Comparison of ENCODE assay signal across 9 cellular contexts in genomic region chr12:8399496-8400031, GRCh38. TPM values are rescaled to one million over a fixed set of nuclear protein-coding genes. Genes with fewer than 3 reads are reported as not detected.
DNase-seq lines count a peak whose midpoint lies in the region; TF ChIP-seq lines count a peak whose summit lies in the region.
"Not testable (repeated sequence)": the region's sequence is repeated elsewhere in the genome, so short reads cannot be mapped to it uniquely, and the experiment has no call there.
"Had no signal": no experiment of that assay in that cellular context is flagged by ENCODE, and none has a peak within 500 bp of the region (broad histone marks: within the 10 kb centered on the region; RNA-seq: fewer than 3 reads in every experiment).

No MANE protein-coding gene starts in this region.

- H3K27ac ChIP-seq in HEK293 (ENCODE audit: extremely low read depth, low read depth, low read length); SJSA1: not testable (repeated sequence)

- not testable (repeated sequence) for H3K36me3 ChIP-seq in HEK293 (ENCODE audit: control insufficient read depth in 2 of 2, insufficient read depth in 1 of 2, low read length in 2 of 2); MG63; SJSA1

- POLR2A ChIA-PET in HEK293 (lab: Yijun Ruan, JAX): not testable (repeated sequence)

- peaks cover 38% of the 10 kb centered on the region for H3K27me3 Mint-ChIP-seq in nephron progenitor cell (ENCODE audit: low read depth, poor library complexity)

- not testable (repeated sequence) for H3K36me3 Mint-ChIP-seq in nephron progenitor cell (ENCODE audit: low read depth)

- not testable (repeated sequence) for H3K9me3 ChIP-seq in HEK293 (ENCODE audit: control insufficient read depth, insufficient read depth, low read depth, low read length); MG63; SJSA1 (replicated peaks)

- not testable (repeated sequence) for H3K27ac Mint-ChIP-seq in nephron progenitor cell

- peaks cover 24% of the 10 kb centered on the region for H3K4me1 Mint-ChIP-seq in nephron progenitor cell

- H3K27me3 ChIP-seq in MG63; SJSA1 (replicated peaks): not testable (repeated sequence)

- TF ChIP-seq CTCF in GM20000 (IDR thresholded peaks at IDR 0.05; ENCODE audit: extremely low read depth, missing control alignments); HEK293 (tag by site-specific recombination; IDR thresholded peaks at IDR 0.05); fibroblast of villous mesenchyme (IDR thresholded peaks at IDR 0.05; ENCODE audit: insufficient read depth, low read depth, low read length); nephron progenitor cell (IDR thresholded peaks at IDR 0.05): not testable (repeated sequence)

- H3K4me1 ChIP-seq in HEK293 (ENCODE audit: control insufficient read depth, insufficient read depth, low read length); SJSA1 (replicated peaks): not testable (repeated sequence)

- not testable (repeated sequence) for H3K4me3 ChIP-seq in HEK293 (ENCODE audit: low read depth, low read length); MG63; SJSA1; fibroblast of villous mesenchyme (ENCODE audit: low read depth, low read length)

- H3K4me3 Mint-ChIP-seq in nephron progenitor cell: not testable (repeated sequence)

- DNase-seq in A172 (ENCODE audit: low spot score): peak; percentile 32
- DNase-seq in Daoy (ENCODE audit: low read depth): peak; percentile 41
- DNase-seq in GM20000 (ENCODE audit: low spot score): peak; percentile 0
- DNase-seq in MG63: peak; percentile 28
- DNase-seq in SJSA1 (ENCODE audit: low read depth in 1 of 2, low spot score in 2 of 2): peak; percentile 48 to 73
- peak; percentile 47 for DNase-seq in fibroblast of villous mesenchyme (ENCODE audit: low read depth)
- peak; percentile 28 for DNase-seq in nephron progenitor cell

- CTCF ChIA-PET in HEK293 (lab: Yijun Ruan, JAX): not testable (repeated sequence)

- not testable (repeated sequence) for H3K9me3 Mint-ChIP-seq in nephron progenitor cell

TF ChIP-seq in HEK293, 187 proteins besides CTCF, POLR2A, EP300 and RAD21:
- peak; percentile 55; the same call in 1 of the 2 replicates for TF ChIP-seq ZSCAN16 (tag by site-specific recombination; IDR thresholded peaks at IDR 0.05)
- TF ChIP-seq ZNF24 (tag by site-specific recombination; IDR thresholded peaks at IDR 0.05): 0 out of 2 replicates have a peak, but pooled peaks have one; percentile 20
- peak; percentile 84 for TF ChIP-seq ZNF600 (tag by site-specific recombination; IDR thresholded peaks at IDR 0.05)
- peak; percentile 54 for TF ChIP-seq ZNF335 (tag by site-specific recombination; conservative IDR thresholded peaks at IDR 0.05)

RNA-seq across cellular contexts. Expression of gene CLEC6A, which starts 56.2 kb away (rescaled TPM):
- not detected in 2 replicates for total RNA-seq in A172 (2014; rRNA removed; shearing (Covaris generic))
- not detected in 2 replicates for total RNA-seq in Daoy (2014; rRNA removed; shearing (Covaris generic))
- not detected in 2 replicates for total RNA-seq in MG63 (2014; rRNA removed; shearing (Covaris generic); ENCODE audit: low replicate concordance)
- total RNA-seq in SJSA1 (2014; rRNA removed; shearing (Covaris generic)): not detected in 2 replicates
- not detected in 2 replicates for total RNA-seq in fibroblast of villous mesenchyme
- total RNA-seq: CD4-positive, CD25-positive, alpha-beta regulatory T cell had no signal

Comparison
In these comparisons a context has a peak if more than half of its experiments do, and no peak if none do; other contexts are left out.
1. DNase-seq: peak in every context shown above with its lines; median percentile 60 in SJSA1; 47 in fibroblast of villous mesenchyme; 41 in Daoy; 32 in A172; 28 in MG63; 28 in nephron progenitor cell; 0 in GM20000.